Comparison of ENCODE assay signal across 9 cellular contexts in the genomic region with DNA sequence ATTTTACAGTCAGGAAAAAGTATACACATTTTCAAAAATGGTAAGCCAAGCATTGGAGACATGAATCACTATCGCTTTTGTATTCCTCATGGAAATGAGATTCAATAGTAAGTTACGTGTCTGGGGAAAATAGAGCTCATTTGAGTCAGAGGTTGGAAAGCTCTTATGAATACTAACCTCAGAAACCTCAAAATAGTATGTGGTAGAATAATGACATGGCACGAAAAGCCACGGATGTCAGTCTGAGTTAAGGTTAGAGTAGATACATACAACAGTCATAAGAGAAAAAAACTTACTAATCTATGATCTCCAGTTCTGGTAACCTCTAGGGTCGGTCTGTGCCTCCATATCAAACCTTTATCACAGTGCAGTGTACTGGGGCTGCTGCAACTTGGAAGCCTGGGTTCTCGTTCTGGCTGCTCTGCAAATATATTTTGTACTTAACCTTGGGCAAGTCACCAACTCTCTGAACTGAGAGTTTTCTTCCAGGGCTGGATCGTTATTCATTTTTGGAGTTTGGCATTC. TPM values are rescaled to one million over a fixed set of nuclear protein-coding genes. Genes with fewer than 3 reads are reported as not detected.
DNase-seq lines count a peak whose midpoint lies in the region; ATAC-seq and TF ChIP-seq lines count a peak whose summit lies in the region.
"Had no signal": no experiment of that assay in that cellular context is flagged by ENCODE, and none has a peak within 500 bp of the region (broad histone marks: within the 10 kb centered on the region; RNA-seq: fewer than 3 reads in every experiment).

No MANE protein-coding gene starts in this region.

- H3K27ac ChIP-seq in lower lobe of right lung = no peak overlapping the region

- H3K4me3 ChIP-seq in cardiac fibroblast (replicated peaks in 1 of 2; ENCODE audit: low read depth in 2 of 2, low read length in 2 of 2) = no peak overlapping the region
- no peak overlapping the region for H3K4me3 ChIP-seq in lower lobe of right lung

- H3K27me3 ChIP-seq in lower lobe of right lung (ENCODE audit: low read depth) = no peaks in the 10 kb centered on the region

- no peaks in the 10 kb centered on the region for H3K9me3 ChIP-seq in lower lobe of right lung

- DNase-seq in LoVo (ENCODE audit: low spot score) (peak; percentile 33), cardiac fibroblast (ENCODE audit: low read depth in 2 of 2) (peak; percentile 80 to 97), NCI-H446 (lab: John Stamatoyannopoulos, UW) (no peak), sciatic nerve (ENCODE audit: low spot score) (no peak), lower lobe of right lung (no peak)
- DNase-seq in stimulated activated CD4-positive, alpha-beta T cell treated with anti-CD3 and anti-CD28 coated beads, Interleukin-2, amount 100 ng/mL, for 24 hours = peak; percentile 14 to 23

- no peak for TF ChIP-seq CTCF in cardiac fibroblast (IDR thresholded peaks at IDR 0.05; ENCODE audit: low read depth, low read length)
- no peak for TF ChIP-seq CTCF in lower lobe of right lung (IDR thresholded peaks at IDR 0.05)

- H3K36me3 ChIP-seq in lower lobe of right lung = no peaks in the 10 kb centered on the region

- peak; percentile 74 for ATAC-seq in GM18907 (IDR thresholded peaks at IDR 0.05; ENCODE audit: unreplicated experiment)
- no peak for ATAC-seq in HG03521 (IDR thresholded peaks at IDR 0.05; ENCODE audit: unreplicated experiment)
- no peak for ATAC-seq in sciatic nerve
- no peak for ATAC-seq in lower lobe of right lung
- ATAC-seq: Panc1 had no signal

- intact Hi-C loops in sciatic nerve (cut with DNase I) (no loop called here), lower lobe of right lung (cut with DNase I) (no loop called here)

- H3K4me1 ChIP-seq in lower lobe of right lung = peaks cover 4% of the 10 kb centered on the region

RNA-seq across cellular contexts. Expression of gene MAP1B, which starts 31.7 kb away (rescaled TPM):
- total RNA-seq in sciatic nerve = 218 TPM
- 20.6 TPM for total RNA-seq in lower lobe of right lung

Comparison
In these comparisons a context has a peak if more than half of its experiments do, and no peak if none do; other contexts are left out.
1. DNase-seq: peak in LoVo (single experiment), cardiac fibroblast (2 of 2) and stimulated activated CD4-positive, alpha-beta T cell treated with anti-CD3 and anti-CD28 coated beads, Interleukin-2, amount 100 ng/mL, for 24 hours (2 of 2); none in NCI-H446 (0 of 2), sciatic nerve (single experiment) and lower lobe of right lung (single experiment).
2. RNA of gene MAP1B, which starts 31.7 kb away (total RNA-seq): 218 TPM in sciatic nerve (single experiment); 20.6 TPM in lower lobe of right lung (single experiment); every median in the first group is over 10 times any median in the second.